ENCODE assay signal across 19 cellular contexts in genomic region chr2:14134737-14135136, GRCh38.
DNase-seq lines count a peak whose midpoint lies in the region; ATAC-seq, FAIRE-seq and TF ChIP-seq lines count a peak whose summit lies in the region.
"Had no signal": no experiment of that assay in that cellular context is flagged by ENCODE, and none has a peak within 500 bp of the region (broad histone marks: within the 10 kb centered on the region; RNA-seq: fewer than 3 reads in every experiment).

No MANE protein-coding gene starts in this region.

- H3K27me3 ChIP-seq in HepG2 (ENCODE audit: control insufficient read depth in 1 of 2, insufficient read depth in 2 of 2, low read length in 2 of 2) (no peaks in the 10 kb centered on the region), right lobe of liver (no peaks in the 10 kb centered on the region), adrenal gland (no peaks in the 10 kb centered on the region), testis (no peaks in the 10 kb centered on the region), HAP-1 (ENCODE audit: low read depth) (no peaks in the 10 kb centered on the region)
- H3K27me3 ChIP-seq: BLaER1 treated with 17β-estradiol and CSF1 and Interleukin-3, amounts not matched to agents 10 nM and 100 nM had no signal

- no TSS peak for BruUV-seq in HepG2 (replicated peaks; lab: Mats Ljungman, UMichigan)

- no peak for TF ChIP-seq CTCF in HepG2 (CRISPR knock-in tag; IDR thresholded peaks at IDR 0.05)
- TF ChIP-seq CTCF in right lobe of liver (IDR thresholded peaks at IDR 0.05): no peak
- TF ChIP-seq CTCF in adrenal gland (IDR thresholded peaks at IDR 0.05): no peak
- TF ChIP-seq CTCF in testis (IDR thresholded peaks at IDR 0.05): no peak

- no peak for TF ChIP-seq RAD21 in HepG2 (CRISPR knock-in tag; IDR thresholded peaks at IDR 0.05)

- H3K36me3 ChIP-seq in HepG2 (replicated peaks in 1 of 2; ENCODE audit: control insufficient read depth in 1 of 2, insufficient read depth in 2 of 2, low read length in 2 of 2) (no peaks in the 10 kb centered on the region), right lobe of liver (no peaks in the 10 kb centered on the region), adrenal gland (replicated peaks in 1 of 2) (no peaks in the 10 kb centered on the region), testis (ENCODE audit: low read depth, missing control alignments) (no peaks in the 10 kb centered on the region), HAP-1 (replicated peaks) (no peaks in the 10 kb centered on the region)
- H3K36me3 ChIP-seq: BLaER1 treated with 17β-estradiol and CSF1 and Interleukin-3, amounts not matched to agents 10 nM and 100 nM had no signal

- WGBS in HepG2 (ENCODE audit: low lambda C conversion rate): 0% methylated on average over 2 of the region's 2 CpGs
- whole genome bisulfite sequencing in right lobe of liver (ENCODE audit: insufficient coverage, low coverage, low lambda C conversion rate, missing lambda C conversion rate): 42% methylated on average over 1 of the region's 2 CpGs
- 29 to 51% (median 41%) methylated on average over 2 of the region's 2 CpGs for WGBS in adrenal gland, 4 donors
- 20 to 49% methylated on average over 2 of the region's 2 CpGs for WGBS in testis, 2 donors

- H3K79me2 ChIP-seq in HepG2 (ENCODE audit: insufficient read depth, low read length): no peaks in the 10 kb centered on the region

- H3K4me2 ChIP-seq in HepG2 (ENCODE audit: low read depth, low read length): no peak overlapping the region

- FAIRE-seq in HepG2 (lab: Jason Lieb, UNC): no peak
- FAIRE-seq: G401.6, GM12891, GM19239, H54 had no signal

- POLR2A ChIA-PET in HepG2 (lab: Yijun Ruan, JAX): no interaction called here

- H3K4me3 ChIP-seq in HepG2 (replicated peaks in 1 of 3; ENCODE audit: insufficient read depth in 1 of 3, low read depth in 2 of 3, low read length in 3 of 3): no peak overlapping the region
- no peak overlapping the region for H3K4me3 ChIP-seq in right lobe of liver
- peak overlapping the region in 1 of 4 donors; percentile 25 for H3K4me3 ChIP-seq in adrenal gland
- no peak overlapping the region for H3K4me3 ChIP-seq in testis
- no peak overlapping the region for H3K4me3 ChIP-seq in HAP-1
- H3K4me3 ChIP-seq: BLaER1 treated with 17β-estradiol and CSF1 and Interleukin-3, amounts not matched to agents 10 nM and 100 nM; GM23248 had no signal

- in situ Hi-C loops in HepG2 (cut with HindIII; ENCODE audit: extremely low pct_ligation_motif_present, low pct_unique_long_range_greater_than_20kb) (no loop called here), HAP-1 (cut with MboI; ENCODE audit: low sequenced_read_pairs) (no loop called here)

- DNase-seq in HepG2 (ENCODE audit: low spot score): no peak
- DNase-seq in right lobe of liver: no peak
- DNase-seq in adrenal gland: peak in 5 of 7 donors; percentile 21 to 60 (median 37)
- peak; percentile 2 for DNase-seq in myocyte (ENCODE audit: low read depth)
- DNase-seq in testis: peak; percentile 26
- no peak for DNase-seq in activated T-cell treated with anti-CD3 and anti-CD28 coated beads, Interleukin-2, amount 50 U/mL, for 48 hours
- DNase-seq in HAP-1 (ENCODE audit: low spot score in 2 of 2): no peak
- DNase-seq in activated CD4-positive, alpha-beta T cell treated with anti-CD3 and anti-CD28 coated beads for 48 hours: no peak
- DNase-seq: 8988T; Calu3; CD8-positive, alpha-beta T cell; DND-41; EL; GM23248 had no signal

- TF ChIP-seq POLR2A in HepG2 (IDR thresholded peaks at IDR 0.05; ENCODE audit: insufficient read depth in 1 of 2, low read depth in 2 of 2, low read length in 2 of 2): no peak
- no peak for TF ChIP-seq POLR2A in right lobe of liver (IDR thresholded peaks at IDR 0.05)
- TF ChIP-seq POLR2A in adrenal gland (IDR thresholded peaks at IDR 0.05): no peak
- no peak for TF ChIP-seq POLR2A in testis (IDR thresholded peaks at IDR 0.05)

- ATAC-seq in HepG2 (peak; percentile 35; the same call in 1 of the 3 replicates), right lobe of liver (no peak)
- ATAC-seq: CD8-positive, alpha-beta T cell had no signal

- CTCF ChIA-PET in HepG2 (lab: Yijun Ruan, JAX; ENCODE audit: low intra/inter-chr PET ratio, low total read pairs): no interaction called here

- TF ChIP-seq EP300 in HepG2 (IDR thresholded peaks at IDR 0.05; ENCODE audit: low read depth in 2 of 2, low read length in 2 of 2): no peak
- TF ChIP-seq EP300 in HepG2 (CRISPR knock-in tag; IDR thresholded peaks at IDR 0.05; ENCODE audit: borderline replicate concordance): no peak

- H3K9ac ChIP-seq in HepG2 (ENCODE audit: insufficient read depth, low read depth, low read length): no peak overlapping the region
- H3K9ac ChIP-seq: BLaER1 treated with 17β-estradiol and CSF1 and Interleukin-3, amounts not matched to agents 10 nM and 100 nM; GM23248 had no signal

- H4K20me1 ChIP-seq in HepG2 (ENCODE audit: insufficient read depth, low read length): no peaks in the 10 kb centered on the region
- H4K20me1 ChIP-seq: BLaER1 treated with 17β-estradiol and CSF1 and Interleukin-3, amounts not matched to agents 10 nM and 100 nM had no signal

- H3K9me3 ChIP-seq in HepG2 (ENCODE audit: low read length) (peaks cover 19% of the 10 kb centered on the region; the same call in 1 of the 2 replicates), right lobe of liver (no peaks in the 10 kb centered on the region), adrenal gland (replicated peaks in 1 of 3) (no peaks in the 10 kb centered on the region), testis (no peaks in the 10 kb centered on the region), HAP-1 (no peaks in the 10 kb centered on the region)

- intact Hi-C loops in HepG2 (cut with micrococcal nuclease; ENCODE audit: unreplicated experiment) (no loop called here), right lobe of liver (cut with DNase I) (no loop called here), adrenal gland (cut with DNase I) (no loop called here), testis (cut with DNase I; ENCODE audit: low total_unique reads) (no loop called here)

- H2AFZ ChIP-seq in HepG2 (ENCODE audit: low read length): no peak overlapping the region
- H2AFZ ChIP-seq: GM23248 had no signal

- H3K27ac ChIP-seq in HepG2 (ENCODE audit: extremely low read length, insufficient read depth, low read length): no peak overlapping the region
- H3K27ac ChIP-seq in right lobe of liver: no peak overlapping the region
- peak overlapping the region in 3 of 5 donors; percentile 53 to 65 (median 55) for H3K27ac ChIP-seq in adrenal gland
- no peak overlapping the region for H3K27ac ChIP-seq in testis
- H3K27ac ChIP-seq: BLaER1 treated with 17β-estradiol and CSF1 and Interleukin-3, amounts not matched to agents 10 nM and 100 nM; GM23248 had no signal

- H3K4me1 ChIP-seq in HepG2 (ENCODE audit: insufficient read depth, low read length) (no peaks in the 10 kb centered on the region), right lobe of liver (no peaks in the 10 kb centered on the region), adrenal gland (replicated peaks in 1 of 2) (peaks cover 0 to 5% of the 10 kb centered on the region in 2 donors), testis (peaks cover 4% of the 10 kb centered on the region), HAP-1 (no peaks in the 10 kb centered on the region)

TF ChIP-seq in HepG2, 621 proteins besides CTCF, POLR2A, EP300 and RAD21:
- TF ChIP-seq HOXA9 (CRISPR knock-in tag; IDR thresholded peaks at IDR 0.05; ENCODE audit: borderline replicate concordance): no peak
- TF ChIP-seq MAFF (IDR thresholded peaks at IDR 0.05; ENCODE audit: low read depth, low read length): peak; percentile 59
- TF ChIP-seq MAFK (conservative IDR thresholded peaks at IDR 0.05 in 1 of 2, IDR thresholded peaks at IDR 0.05 in 1 of 2; ENCODE audit: low read length in 2 of 2): peak; percentile 63 to 75

Comparison
In these comparisons a context has a peak if more than half of its experiments do, and no peak if none do; other contexts are left out.
1. DNase-seq: peak in adrenal gland (5 of 7), myocyte (single experiment) and testis (single experiment); none in HepG2 (single experiment), right lobe of liver (0 of 3), activated T-cell treated with anti-CD3 and anti-CD28 coated beads, Interleukin-2, amount 50 U/mL, for 48 hours (0 of 2), HAP-1 (0 of 2) and activated CD4-positive, alpha-beta T cell treated with anti-CD3 and anti-CD28 coated beads for 48 hours (single experiment).
2. H3K27ac ChIP-seq: peak in adrenal gland (3 of 5); none in HepG2 (single experiment), right lobe of liver (0 of 3) and testis (0 of 2).